In the genomic region with DNA sequence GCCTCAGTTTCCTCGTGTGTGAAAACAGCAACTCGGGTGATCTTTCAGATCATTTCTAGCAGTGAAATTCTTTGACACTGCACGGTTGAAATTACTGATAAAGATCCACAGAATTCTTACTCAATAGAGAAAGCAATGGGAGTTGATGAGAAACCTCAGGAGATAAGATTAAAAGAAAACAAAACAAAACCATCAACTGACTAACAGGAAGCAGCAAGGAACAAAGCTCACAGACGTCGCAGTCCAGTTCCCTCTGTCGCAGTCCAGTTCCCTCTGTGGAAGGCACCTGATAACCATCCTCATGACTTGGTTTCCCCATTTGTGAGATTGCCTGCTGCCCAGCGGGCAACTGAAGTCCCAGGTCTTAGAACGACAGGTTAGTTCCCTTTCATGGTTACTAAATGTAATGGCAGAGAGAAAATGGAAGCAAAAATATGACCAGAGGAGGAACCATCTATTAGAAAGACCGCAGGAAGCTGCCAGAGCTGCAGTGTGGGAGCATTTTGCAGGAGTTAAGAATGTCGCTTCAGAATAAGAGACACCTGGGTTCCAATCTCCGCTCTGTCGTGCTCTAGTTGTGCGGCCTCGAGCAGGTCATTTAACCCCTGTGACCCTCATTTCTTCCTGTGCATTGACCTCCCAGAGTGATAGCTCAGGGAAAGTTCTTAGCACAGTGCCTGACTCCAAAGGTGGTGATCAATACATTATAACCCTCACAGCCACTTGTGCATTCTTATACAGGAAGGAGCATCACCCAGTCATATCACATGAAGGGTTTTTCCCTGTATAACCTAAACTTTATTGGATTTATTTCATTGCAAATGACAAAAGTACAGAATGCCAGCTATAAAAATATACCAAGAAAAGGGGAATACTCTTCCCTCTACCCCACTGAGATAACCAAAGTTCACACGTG, we compare ENCODE assay signal across 1 cellular context.
TF ChIP-seq lines count a peak whose summit lies in the region.

No MANE protein-coding gene starts in this region.

TF ChIP-seq in K562, 482 proteins besides CTCF, POLR2A, EP300 and RAD21 (continued from another document and continues in another):
- TF ChIP-seq NELFE (IDR thresholded peaks at IDR 0.05; ENCODE audit: insufficient read depth, insufficient read length) (no peak), BCL6 (CRISPR knock-in tag; IDR thresholded peaks at IDR 0.05) (no peak), BRF1 (IDR thresholded peaks at IDR 0.05; ENCODE audit: borderline replicate concordance, extremely low read depth, insufficient read length) (no peak), ERF (CRISPR knock-in tag; IDR thresholded peaks at IDR 0.05) (no peak), ZNF124 (CRISPR knock-in tag; IDR thresholded peaks at IDR 0.05) (no peak), TAF1 (IDR thresholded peaks at IDR 0.05; ENCODE audit: control insufficient read depth, extremely low read depth, insufficient read depth, low read length, severe bottlenecking) (no peak), SREBF2 (CRISPR knock-in tag; IDR thresholded peaks at IDR 0.05) (no peak), TAL1 (IDR thresholded peaks at IDR 0.05) (no peak), FOXJ2 (tag; IDR thresholded peaks at IDR 0.05) (no peak), GATAD2A (IDR thresholded peaks at IDR 0.05) (0 out of 2 replicates have a peak, but pooled peaks have one; percentile 37), CHD1 (IDR thresholded peaks at IDR 0.05; ENCODE audit: low read length) (no peak), ZNF699 (CRISPR knock-in tag; IDR thresholded peaks at IDR 0.05; ENCODE audit: insufficient replicate concordance) (no peak), HOXB6 (CRISPR knock-in tag; IDR thresholded peaks at IDR 0.05; ENCODE audit: borderline replicate concordance) (no peak), FOXP1 (CRISPR knock-in tag; IDR thresholded peaks at IDR 0.05) (no peak), SMARCA5 (IDR thresholded peaks at IDR 0.05) (no peak; the same call in 1 of the 2 replicates), ZNF165 (CRISPR knock-in tag; IDR thresholded peaks at IDR 0.05; ENCODE audit: borderline replicate concordance) (no peak), PHF20 (IDR thresholded peaks at IDR 0.05; ENCODE audit: partially characterized antibody) (no peak), PHB2 (IDR thresholded peaks at IDR 0.05; ENCODE audit: low read depth) (no peak)
- TF ChIP-seq, protein P1, sequence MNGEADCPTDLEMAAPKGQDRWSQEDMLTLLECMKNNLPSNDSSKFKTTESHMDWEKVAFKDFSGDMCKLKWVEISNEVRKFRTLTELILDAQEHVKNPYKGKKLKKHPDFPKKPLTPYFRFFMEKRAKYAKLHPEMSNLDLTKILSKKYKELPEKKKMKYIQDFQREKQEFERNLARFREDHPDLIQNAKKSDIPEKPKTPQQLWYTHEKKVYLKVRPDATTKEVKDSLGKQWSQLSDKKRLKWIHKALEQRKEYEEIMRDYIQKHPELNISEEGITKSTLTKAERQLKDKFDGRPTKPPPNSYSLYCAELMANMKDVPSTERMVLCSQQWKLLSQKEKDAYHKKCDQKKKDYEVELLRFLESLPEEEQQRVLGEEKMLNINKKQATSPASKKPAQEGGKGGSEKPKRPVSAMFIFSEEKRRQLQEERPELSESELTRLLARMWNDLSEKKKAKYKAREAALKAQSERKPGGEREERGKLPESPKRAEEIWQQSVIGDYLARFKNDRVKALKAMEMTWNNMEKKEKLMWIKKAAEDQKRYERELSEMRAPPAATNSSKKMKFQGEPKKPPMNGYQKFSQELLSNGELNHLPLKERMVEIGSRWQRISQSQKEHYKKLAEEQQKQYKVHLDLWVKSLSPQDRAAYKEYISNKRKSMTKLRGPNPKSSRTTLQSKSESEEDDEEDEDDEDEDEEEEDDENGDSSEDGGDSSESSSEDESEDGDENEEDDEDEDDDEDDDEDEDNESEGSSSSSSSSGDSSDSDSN (IDR thresholded peaks at IDR 0.05; ENCODE audit: borderline replicate concordance in 1 of 2, low read depth in 2 of 2, low read length in 2 of 2) = no peak
- TF ChIP-seq, protein P2, sequence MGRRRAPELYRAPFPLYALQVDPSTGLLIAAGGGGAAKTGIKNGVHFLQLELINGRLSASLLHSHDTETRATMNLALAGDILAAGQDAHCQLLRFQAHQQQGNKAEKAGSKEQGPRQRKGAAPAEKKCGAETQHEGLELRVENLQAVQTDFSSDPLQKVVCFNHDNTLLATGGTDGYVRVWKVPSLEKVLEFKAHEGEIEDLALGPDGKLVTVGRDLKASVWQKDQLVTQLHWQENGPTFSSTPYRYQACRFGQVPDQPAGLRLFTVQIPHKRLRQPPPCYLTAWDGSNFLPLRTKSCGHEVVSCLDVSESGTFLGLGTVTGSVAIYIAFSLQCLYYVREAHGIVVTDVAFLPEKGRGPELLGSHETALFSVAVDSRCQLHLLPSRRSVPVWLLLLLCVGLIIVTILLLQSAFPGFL (CRISPR knock-in tag; IDR thresholded peaks at IDR 0.05) = no peak
- TF ChIP-seq, protein P3, sequence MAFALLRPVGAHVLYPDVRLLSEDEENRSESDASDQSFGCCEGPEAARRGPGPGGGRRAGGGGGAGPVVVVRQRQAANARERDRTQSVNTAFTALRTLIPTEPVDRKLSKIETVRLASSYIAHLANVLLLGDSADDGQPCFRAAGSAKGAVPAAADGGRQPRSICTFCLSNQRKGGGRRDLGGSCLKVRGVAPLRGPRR (CRISPR knock-in tag; IDR thresholded peaks at IDR 0.05) = no peak
- TF ChIP-seq, protein P4, sequence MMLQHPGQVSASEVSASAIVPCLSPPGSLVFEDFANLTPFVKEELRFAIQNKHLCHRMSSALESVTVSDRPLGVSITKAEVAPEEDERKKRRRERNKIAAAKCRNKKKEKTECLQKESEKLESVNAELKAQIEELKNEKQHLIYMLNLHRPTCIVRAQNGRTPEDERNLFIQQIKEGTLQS (IDR thresholded peaks at IDR 0.05) = peak; percentile 33; the same call in 1 of the 2 replicates
- TF ChIP-seq, protein P4 (CRISPR knock-in tag; conservative IDR thresholded peaks at IDR 0.05) = no peak
- TF ChIP-seq, protein P5, sequence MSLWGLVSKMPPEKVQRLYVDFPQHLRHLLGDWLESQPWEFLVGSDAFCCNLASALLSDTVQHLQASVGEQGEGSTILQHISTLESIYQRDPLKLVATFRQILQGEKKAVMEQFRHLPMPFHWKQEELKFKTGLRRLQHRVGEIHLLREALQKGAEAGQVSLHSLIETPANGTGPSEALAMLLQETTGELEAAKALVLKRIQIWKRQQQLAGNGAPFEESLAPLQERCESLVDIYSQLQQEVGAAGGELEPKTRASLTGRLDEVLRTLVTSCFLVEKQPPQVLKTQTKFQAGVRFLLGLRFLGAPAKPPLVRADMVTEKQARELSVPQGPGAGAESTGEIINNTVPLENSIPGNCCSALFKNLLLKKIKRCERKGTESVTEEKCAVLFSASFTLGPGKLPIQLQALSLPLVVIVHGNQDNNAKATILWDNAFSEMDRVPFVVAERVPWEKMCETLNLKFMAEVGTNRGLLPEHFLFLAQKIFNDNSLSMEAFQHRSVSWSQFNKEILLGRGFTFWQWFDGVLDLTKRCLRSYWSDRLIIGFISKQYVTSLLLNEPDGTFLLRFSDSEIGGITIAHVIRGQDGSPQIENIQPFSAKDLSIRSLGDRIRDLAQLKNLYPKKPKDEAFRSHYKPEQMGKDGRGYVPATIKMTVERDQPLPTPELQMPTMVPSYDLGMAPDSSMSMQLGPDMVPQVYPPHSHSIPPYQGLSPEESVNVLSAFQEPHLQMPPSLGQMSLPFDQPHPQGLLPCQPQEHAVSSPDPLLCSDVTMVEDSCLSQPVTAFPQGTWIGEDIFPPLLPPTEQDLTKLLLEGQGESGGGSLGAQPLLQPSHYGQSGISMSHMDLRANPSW (CRISPR knock-in tag; IDR thresholded peaks at IDR 0.05) = no peak
- TF ChIP-seq, protein P6, sequence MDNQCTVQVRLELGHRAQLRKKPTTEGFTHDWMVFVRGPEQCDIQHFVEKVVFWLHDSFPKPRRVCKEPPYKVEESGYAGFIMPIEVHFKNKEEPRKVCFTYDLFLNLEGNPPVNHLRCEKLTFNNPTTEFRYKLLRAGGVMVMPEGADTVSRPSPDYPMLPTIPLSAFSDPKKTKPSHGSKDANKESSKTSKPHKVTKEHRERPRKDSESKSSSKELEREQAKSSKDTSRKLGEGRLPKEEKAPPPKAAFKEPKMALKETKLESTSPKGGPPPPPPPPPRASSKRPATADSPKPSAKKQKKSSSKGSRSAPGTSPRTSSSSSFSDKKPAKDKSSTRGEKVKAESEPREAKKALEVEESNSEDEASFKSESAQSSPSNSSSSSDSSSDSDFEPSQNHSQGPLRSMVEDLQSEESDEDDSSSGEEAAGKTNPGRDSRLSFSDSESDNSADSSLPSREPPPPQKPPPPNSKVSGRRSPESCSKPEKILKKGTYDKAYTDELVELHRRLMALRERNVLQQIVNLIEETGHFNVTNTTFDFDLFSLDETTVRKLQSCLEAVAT (IDR thresholded peaks at IDR 0.05) = no peak
- TF ChIP-seq, protein P7, sequence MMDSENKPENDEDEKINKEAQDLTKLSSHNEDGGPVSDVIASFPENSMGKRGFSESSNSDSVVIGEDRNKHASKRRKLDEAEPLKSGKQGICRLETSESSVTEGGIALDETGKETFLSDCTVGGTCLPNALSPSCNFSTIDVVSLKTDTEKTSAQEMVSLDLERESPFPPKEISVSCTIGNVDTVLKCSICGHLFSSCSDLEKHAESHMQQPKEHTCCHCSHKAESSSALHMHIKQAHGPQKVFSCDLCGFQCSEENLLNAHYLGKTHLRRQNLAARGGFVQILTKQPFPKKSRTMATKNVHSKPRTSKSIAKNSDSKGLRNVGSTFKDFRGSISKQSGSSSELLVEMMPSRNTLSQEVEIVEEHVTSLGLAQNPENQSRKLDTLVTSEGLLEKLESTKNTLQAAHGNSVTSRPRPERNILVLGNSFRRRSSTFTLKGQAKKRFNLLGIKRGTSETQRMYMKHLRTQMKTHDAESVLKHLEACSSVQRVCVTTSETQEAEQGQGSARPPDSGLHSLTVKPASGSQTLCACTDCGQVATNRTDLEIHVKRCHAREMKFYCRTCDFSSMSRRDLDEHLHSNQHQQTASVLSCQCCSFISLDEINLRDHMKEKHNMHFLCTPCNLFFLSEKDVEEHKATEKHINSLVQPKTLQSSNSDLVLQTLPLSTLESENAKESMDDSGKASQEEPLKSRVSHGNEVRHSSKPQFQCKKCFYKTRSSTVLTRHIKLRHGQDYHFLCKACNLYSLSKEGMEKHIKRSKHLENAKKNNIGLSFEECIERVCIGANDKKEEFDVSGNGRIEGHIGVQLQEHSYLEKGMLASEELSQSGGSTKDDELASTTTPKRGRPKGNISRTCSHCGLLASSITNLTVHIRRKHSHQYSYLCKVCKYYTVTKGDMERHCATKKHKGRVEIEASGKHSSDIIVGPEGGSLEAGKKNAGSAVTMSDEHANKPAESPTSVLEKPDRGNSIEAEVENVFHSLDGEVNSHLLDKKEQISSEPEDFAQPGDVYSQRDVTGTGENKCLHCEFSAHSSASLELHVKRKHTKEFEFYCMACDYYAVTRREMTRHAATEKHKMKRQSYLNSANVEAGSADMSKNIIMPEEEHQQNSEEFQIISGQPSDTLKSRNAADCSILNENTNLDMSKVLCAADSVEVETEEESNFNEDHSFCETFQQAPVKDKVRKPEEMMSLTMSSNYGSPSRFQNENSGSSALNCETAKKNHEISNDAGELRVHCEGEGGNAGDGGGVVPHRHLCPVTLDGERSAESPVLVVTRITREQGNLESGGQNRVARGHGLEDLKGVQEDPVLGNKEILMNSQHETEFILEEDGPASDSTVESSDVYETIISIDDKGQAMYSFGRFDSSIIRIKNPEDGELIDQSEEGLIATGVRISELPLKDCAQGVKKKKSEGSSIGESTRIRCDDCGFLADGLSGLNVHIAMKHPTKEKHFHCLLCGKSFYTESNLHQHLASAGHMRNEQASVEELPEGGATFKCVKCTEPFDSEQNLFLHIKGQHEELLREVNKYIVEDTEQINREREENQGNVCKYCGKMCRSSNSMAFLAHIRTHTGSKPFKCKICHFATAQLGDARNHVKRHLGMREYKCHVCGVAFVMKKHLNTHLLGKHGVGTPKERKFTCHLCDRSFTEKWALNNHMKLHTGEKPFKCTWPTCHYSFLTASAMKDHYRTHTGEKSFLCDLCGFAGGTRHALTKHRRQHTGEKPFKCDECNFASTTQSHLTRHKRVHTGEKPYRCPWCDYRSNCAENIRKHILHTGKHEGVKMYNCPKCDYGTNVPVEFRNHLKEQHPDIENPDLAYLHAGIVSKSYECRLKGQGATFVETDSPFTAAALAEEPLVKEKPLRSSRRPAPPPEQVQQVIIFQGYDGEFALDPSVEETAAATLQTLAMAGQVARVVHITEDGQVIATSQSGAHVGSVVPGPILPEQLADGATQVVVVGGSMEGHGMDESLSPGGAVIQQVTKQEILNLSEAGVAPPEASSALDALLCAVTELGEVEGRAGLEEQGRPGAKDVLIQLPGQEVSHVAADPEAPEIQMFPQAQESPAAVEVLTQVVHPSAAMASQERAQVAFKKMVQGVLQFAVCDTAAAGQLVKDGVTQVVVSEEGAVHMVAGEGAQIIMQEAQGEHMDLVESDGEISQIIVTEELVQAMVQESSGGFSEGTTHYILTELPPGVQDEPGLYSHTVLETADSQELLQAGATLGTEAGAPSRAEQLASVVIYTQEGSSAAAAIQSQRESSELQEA (IDR thresholded peaks at IDR 0.05; ENCODE audit: low read depth) = no peak
- TF ChIP-seq, protein P8, sequence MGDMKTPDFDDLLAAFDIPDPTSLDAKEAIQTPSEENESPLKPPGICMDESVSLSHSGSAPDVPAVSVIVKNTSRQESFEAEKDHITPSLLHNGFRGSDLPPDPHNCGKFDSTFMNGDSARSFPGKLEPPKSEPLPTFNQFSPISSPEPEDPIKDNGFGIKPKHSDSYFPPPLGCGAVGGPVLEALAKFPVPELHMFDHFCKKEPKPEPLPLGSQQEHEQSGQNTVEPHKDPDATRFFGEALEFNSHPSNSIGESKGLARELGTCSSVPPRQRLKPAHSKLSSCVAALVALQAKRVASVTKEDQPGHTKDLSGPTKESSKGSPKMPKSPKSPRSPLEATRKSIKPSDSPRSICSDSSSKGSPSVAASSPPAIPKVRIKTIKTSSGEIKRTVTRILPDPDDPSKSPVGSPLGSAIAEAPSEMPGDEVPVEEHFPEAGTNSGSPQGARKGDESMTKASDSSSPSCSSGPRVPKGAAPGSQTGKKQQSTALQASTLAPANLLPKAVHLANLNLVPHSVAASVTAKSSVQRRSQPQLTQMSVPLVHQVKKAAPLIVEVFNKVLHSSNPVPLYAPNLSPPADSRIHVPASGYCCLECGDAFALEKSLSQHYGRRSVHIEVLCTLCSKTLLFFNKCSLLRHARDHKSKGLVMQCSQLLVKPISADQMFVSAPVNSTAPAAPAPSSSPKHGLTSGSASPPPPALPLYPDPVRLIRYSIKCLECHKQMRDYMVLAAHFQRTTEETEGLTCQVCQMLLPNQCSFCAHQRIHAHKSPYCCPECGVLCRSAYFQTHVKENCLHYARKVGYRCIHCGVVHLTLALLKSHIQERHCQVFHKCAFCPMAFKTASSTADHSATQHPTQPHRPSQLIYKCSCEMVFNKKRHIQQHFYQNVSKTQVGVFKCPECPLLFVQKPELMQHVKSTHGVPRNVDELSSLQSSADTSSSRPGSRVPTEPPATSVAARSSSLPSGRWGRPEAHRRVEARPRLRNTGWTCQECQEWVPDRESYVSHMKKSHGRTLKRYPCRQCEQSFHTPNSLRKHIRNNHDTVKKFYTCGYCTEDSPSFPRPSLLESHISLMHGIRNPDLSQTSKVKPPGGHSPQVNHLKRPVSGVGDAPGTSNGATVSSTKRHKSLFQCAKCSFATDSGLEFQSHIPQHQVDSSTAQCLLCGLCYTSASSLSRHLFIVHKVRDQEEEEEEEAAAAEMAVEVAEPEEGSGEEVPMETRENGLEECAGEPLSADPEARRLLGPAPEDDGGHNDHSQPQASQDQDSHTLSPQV (IDR thresholded peaks at IDR 0.05) = peak; percentile 64; the same call in 1 of the 2 replicates
